39 cellular contexts compared by ENCODE assay signal in genomic region chr1:242430956-242431355, GRCh38.
"Had no signal": no experiment of that assay in that cellular context is flagged by ENCODE, and none has a peak within 500 bp of the region (broad histone marks: within the 10 kb centered on the region; RNA-seq: fewer than 3 reads in every experiment).

No MANE protein-coding gene starts in this region.

- H3K9me3 Mint-ChIP-seq: activated CD4-positive, alpha-beta memory T cell treated with anti-CD3 and anti-CD28 coated beads, Interleukin-2, amount 10 ng/mL, durations not matched to agents 7 days and 5 days; activated CD4-positive, alpha-beta T cell treated with anti-CD3 and anti-CD28 coated beads, Interleukin-2, amount 10 ng/mL, durations not matched to agents 7 days and 5 days; activated naive CD4-positive, alpha-beta T cell treated with anti-CD3 and anti-CD28 coated beads, Interleukin-2, amount 50 U/mL, for 24 hours; activated naive CD8-positive, alpha-beta T cell treated with anti-CD3 and anti-CD28 coated beads, Interleukin-2, amount 10 ng/mL, durations not matched to agents 7 days and 5 days; activated T-cell treated with anti-CD3 and anti-CD28 coated beads, Interleukin-2, amount 50 U/mL, for 24 hours; activated T-helper 2 cell treated with anti-CD3 and anti-CD28 coated beads, Interferon-gamma antibody, Interleukin-2, Interleukin-4, amounts not matched to agents 10 μg/mL and 5 μg/mL and 100 μg/mL, durations not matched to agents 14 hours and 24 hours and 36 hours; T-helper 1 cell treated with Interleukin-12 subunit alpha and Interleukin-12 subunit beta and Interleukin-4 antibody, amounts not matched to agents 30 μg/mL and 1 μg/mL, for 36 hours; T-helper 2 cell treated with Interferon-gamma antibody and Interleukin-4, amounts not matched to agents 5 μg/mL and 100 μg/mL, for 36 hours had no signal

- H3K4me3 ChIP-seq: ascending aorta, cardiac muscle cell had no signal

- H3K27me3 ChIP-seq: ascending aorta, cardiac muscle cell had no signal

- H3K27ac ChIP-seq: ascending aorta, cardiac muscle cell, WERI-Rb-1 had no signal

- H3K36me3 Mint-ChIP-seq: activated CD8-positive, alpha-beta memory T cell treated with anti-CD3 and anti-CD28 coated beads, Interleukin-2, amount 10 ng/mL, durations not matched to agents 7 days and 5 days; activated naive CD4-positive, alpha-beta T cell treated with anti-CD3 and anti-CD28 coated beads, Interleukin-2, amount 10 ng/mL, durations not matched to agents 7 days and 5 days; activated naive CD4-positive, alpha-beta T cell treated with anti-CD3 and anti-CD28 coated beads, Interleukin-2, amount 50 U/mL, for 24 hours; activated naive CD8-positive, alpha-beta T cell; activated naive CD8-positive, alpha-beta T cell treated with anti-CD3 and anti-CD28 coated beads, Interleukin-2, amount 10 ng/mL, durations not matched to agents 7 days and 5 days had no signal

- H3K36me3 ChIP-seq: cardiac muscle cell, WERI-Rb-1 had no signal

- H3K27ac Mint-ChIP-seq: activated CD4-positive, alpha-beta memory T cell treated with anti-CD3 and anti-CD28 coated beads, Interleukin-2, amount 10 ng/mL, durations not matched to agents 7 days and 5 days; activated CD4-positive, alpha-beta T cell treated with anti-CD3 and anti-CD28 coated beads for 36 hours; activated CD4-positive, alpha-beta T cell treated with anti-CD3 and anti-CD28 coated beads, Interleukin-2, amount 10 ng/mL, durations not matched to agents 7 days and 5 days; activated CD8-positive, alpha-beta memory T cell treated with anti-CD3 and anti-CD28 coated beads, Interleukin-2, amount 10 ng/mL, durations not matched to agents 7 days and 5 days; activated CD8-positive, alpha-beta T cell treated with anti-CD3 and anti-CD28 coated beads, Interleukin-2, amount 10 ng/mL, durations not matched to agents 7 days and 5 days; activated naive CD4-positive, alpha-beta T cell treated with anti-CD3 and anti-CD28 coated beads, Interleukin-2, amount 10 ng/mL, durations not matched to agents 7 days and 5 days; activated naive CD4-positive, alpha-beta T cell treated with anti-CD3 and anti-CD28 coated beads, Interleukin-2, amount 50 U/mL, for 24 hours; activated naive CD8-positive, alpha-beta T cell; activated naive CD8-positive, alpha-beta T cell treated with anti-CD3 and anti-CD28 coated beads, Interleukin-2, amount 10 ng/mL, durations not matched to agents 7 days and 5 days; activated naive CD8-positive, alpha-beta T cell treated with anti-CD3 and anti-CD28 coated beads, Interleukin-2, amount 50 U/mL, for 24 hours; activated T-cell treated with anti-CD3 and anti-CD28 coated beads, Interleukin-2, amount 50 U/mL, for 24 hours; activated T-helper 2 cell treated with anti-CD3 and anti-CD28 coated beads, Interferon-gamma antibody, Interleukin-2, Interleukin-4, amounts not matched to agents 10 μg/mL and 5 μg/mL and 100 μg/mL, durations not matched to agents 14 hours and 24 hours and 36 hours; T-helper 1 cell treated with Interleukin-12 subunit alpha and Interleukin-12 subunit beta and Interleukin-4 antibody, amounts not matched to agents 30 μg/mL and 1 μg/mL, for 36 hours; T-helper 2 cell treated with Interferon-gamma antibody and Interleukin-4, amounts not matched to agents 5 μg/mL and 100 μg/mL, for 36 hours; WTC11 had no signal

- DNase-seq: activated CD4-positive, alpha-beta memory T cell treated with anti-CD3 and anti-CD28 coated beads, Interleukin-2, amount 10 ng/mL, durations not matched to agents 7 days and 5 days; activated CD4-positive, alpha-beta T cell treated with anti-CD3 and anti-CD28 coated beads for 1 hour; activated CD4-positive, alpha-beta T cell treated with anti-CD3 and anti-CD28 coated beads for 36 hours; activated CD4-positive, alpha-beta T cell treated with anti-CD3 and anti-CD28 coated beads for 48 hours; activated CD4-positive, alpha-beta T cell treated with anti-CD3 and anti-CD28 coated beads, Interleukin-2, amount 10 ng/mL, durations not matched to agents 7 days and 5 days; activated CD4-positive, alpha-beta T cell treated with anti-CD3 and anti-CD28 coated beads, Interleukin-2, amount 50 U/mL, for 48 hours; activated CD4-positive, CD25-positive, alpha-beta regulatory T cell; activated CD8-positive, alpha-beta memory T cell treated with anti-CD3 and anti-CD28 coated beads for 24 hours; activated CD8-positive, alpha-beta memory T cell treated with anti-CD3 and anti-CD28 coated beads, Interleukin-2, amount 10 ng/mL, durations not matched to agents 7 days and 5 days; activated CD8-positive, alpha-beta memory T cell treated with anti-CD3 and anti-CD28 coated beads, Interleukin-2, amount 50 U/mL, for 48 hours; activated CD8-positive, alpha-beta T cell treated with anti-CD3 and anti-CD28 coated beads, Interleukin-2, amount 10 ng/mL, durations not matched to agents 7 days and 5 days; activated effector memory CD4-positive, alpha-beta T cell treated with Interleukin-2 at 50 U/mL for 16 hours; activated gamma-delta T cell; activated naive CD4-positive, alpha-beta T cell treated with anti-CD3 and anti-CD28 coated beads, Interleukin-2, amount 10 ng/mL, durations not matched to agents 7 days and 5 days; activated naive CD4-positive, alpha-beta T cell treated with Interleukin-2 at 50 U/mL for 16 hours; activated naive CD8-positive, alpha-beta T cell treated with anti-CD3 and anti-CD28 coated beads, Interleukin-2, amount 10 ng/mL, durations not matched to agents 7 days and 5 days; activated naive CD8-positive, alpha-beta T cell treated with anti-CD3 and anti-CD28 coated beads, Interleukin-2, amount 50 U/mL, for 24 hours; activated T-cell treated with anti-CD3 and anti-CD28 coated beads, Interleukin-2, amount 50 U/mL, for 24 hours; activated T-cell treated with anti-CD3 and anti-CD28 coated beads, Interleukin-2, amount 50 U/mL, for 48 hours; amygdala; anterior cingulate cortex; cerebellar nuclear complex; T-helper 2 cell; T-helper 9 cell; WERI-Rb-1 had no signal

- H3K4me1 ChIP-seq: ascending aorta had no signal

- H3K4me3 Mint-ChIP-seq: activated CD4-positive, alpha-beta memory T cell treated with anti-CD3 and anti-CD28 coated beads, Interleukin-2, amount 10 ng/mL, durations not matched to agents 7 days and 5 days; activated CD4-positive, alpha-beta T cell treated with anti-CD3 and anti-CD28 coated beads for 36 hours; activated CD4-positive, alpha-beta T cell treated with anti-CD3 and anti-CD28 coated beads, Interleukin-2, amount 10 ng/mL, durations not matched to agents 7 days and 5 days; activated CD8-positive, alpha-beta memory T cell treated with anti-CD3 and anti-CD28 coated beads, Interleukin-2, amount 10 ng/mL, durations not matched to agents 7 days and 5 days; activated CD8-positive, alpha-beta T cell treated with anti-CD3 and anti-CD28 coated beads, Interleukin-2, amount 10 ng/mL, durations not matched to agents 7 days and 5 days; activated naive CD4-positive, alpha-beta T cell treated with anti-CD3 and anti-CD28 coated beads, Interleukin-2, amount 10 ng/mL, durations not matched to agents 7 days and 5 days; activated naive CD4-positive, alpha-beta T cell treated with anti-CD3 and anti-CD28 coated beads, Interleukin-2, amount 50 U/mL, for 24 hours; activated naive CD8-positive, alpha-beta T cell; activated naive CD8-positive, alpha-beta T cell treated with anti-CD3 and anti-CD28 coated beads, Interleukin-2, amount 10 ng/mL, durations not matched to agents 7 days and 5 days; activated naive CD8-positive, alpha-beta T cell treated with anti-CD3 and anti-CD28 coated beads, Interleukin-2, amount 50 U/mL, for 24 hours; activated T-cell treated with anti-CD3 and anti-CD28 coated beads, Interleukin-2, amount 50 U/mL, for 24 hours; brain; central memory CD8-positive, alpha-beta T cell; T-helper 1 cell treated with Interleukin-12 subunit alpha and Interleukin-12 subunit beta and Interleukin-4 antibody, amounts not matched to agents 30 μg/mL and 1 μg/mL, for 36 hours; T-helper 2 cell treated with Interferon-gamma antibody and Interleukin-4, amounts not matched to agents 5 μg/mL and 100 μg/mL, for 36 hours; WTC11 had no signal

- H3K4me1 Mint-ChIP-seq: activated CD4-positive, alpha-beta memory T cell treated with anti-CD3 and anti-CD28 coated beads, Interleukin-2, amount 10 ng/mL, durations not matched to agents 7 days and 5 days; activated CD4-positive, alpha-beta T cell treated with anti-CD3 and anti-CD28 coated beads for 36 hours; activated CD4-positive, alpha-beta T cell treated with anti-CD3 and anti-CD28 coated beads, Interleukin-2, amount 10 ng/mL, durations not matched to agents 7 days and 5 days; activated CD8-positive, alpha-beta memory T cell treated with anti-CD3 and anti-CD28 coated beads, Interleukin-2, amount 10 ng/mL, durations not matched to agents 7 days and 5 days; activated naive CD4-positive, alpha-beta T cell treated with anti-CD3 and anti-CD28 coated beads, Interleukin-2, amount 10 ng/mL, durations not matched to agents 7 days and 5 days; activated naive CD4-positive, alpha-beta T cell treated with anti-CD3 and anti-CD28 coated beads, Interleukin-2, amount 50 U/mL, for 24 hours; activated naive CD8-positive, alpha-beta T cell treated with anti-CD3 and anti-CD28 coated beads, Interleukin-2, amount 10 ng/mL, durations not matched to agents 7 days and 5 days; activated naive CD8-positive, alpha-beta T cell treated with anti-CD3 and anti-CD28 coated beads, Interleukin-2, amount 50 U/mL, for 24 hours; central memory CD8-positive, alpha-beta T cell had no signal

- FAIRE-seq: bronchial epithelial cell, colon, TTC549 had no signal

- ATAC-seq: activated CD4-positive, alpha-beta T cell treated with anti-CD3 and anti-CD28 coated beads for 36 hours; activated CD4-positive, CD25-positive, alpha-beta regulatory T cell treated with anti-CD3 and anti-CD28 coated beads, Interleukin-2, amount 50 U/mL, for 24 hours; activated CD8-positive, alpha-beta memory T cell treated with anti-CD3 and anti-CD28 coated beads, Interleukin-2, amount 10 ng/mL, durations not matched to agents 7 days and 5 days; activated CD8-positive, alpha-beta T cell treated with anti-CD3 and anti-CD28 coated beads, Interleukin-2, amount 10 ng/mL, durations not matched to agents 7 days and 5 days; activated naive CD8-positive, alpha-beta T cell treated with anti-CD3 and anti-CD28 coated beads, Interleukin-2, amount 50 U/mL, for 24 hours; WTC11 had no signal

- H3K9me3 ChIP-seq: ascending aorta had no signal

- H3K27me3 Mint-ChIP-seq: activated CD4-positive, alpha-beta memory T cell treated with anti-CD3 and anti-CD28 coated beads, Interleukin-2, amount 10 ng/mL, durations not matched to agents 7 days and 5 days; activated CD4-positive, alpha-beta T cell treated with anti-CD3 and anti-CD28 coated beads, Interleukin-2, amount 10 ng/mL, durations not matched to agents 7 days and 5 days; activated CD8-positive, alpha-beta memory T cell treated with anti-CD3 and anti-CD28 coated beads, Interleukin-2, amount 10 ng/mL, durations not matched to agents 7 days and 5 days; activated naive CD4-positive, alpha-beta T cell treated with anti-CD3 and anti-CD28 coated beads, Interleukin-2, amount 10 ng/mL, durations not matched to agents 7 days and 5 days; activated naive CD8-positive, alpha-beta T cell treated with anti-CD3 and anti-CD28 coated beads, Interleukin-2, amount 10 ng/mL, durations not matched to agents 7 days and 5 days; activated naive CD8-positive, alpha-beta T cell treated with anti-CD3 and anti-CD28 coated beads, Interleukin-2, amount 50 U/mL, for 24 hours had no signal
